1 cellular context compared by ENCODE assay signal in genomic region chr10:46284286-46285229, GRCh38.
TF ChIP-seq lines count a peak whose summit lies in the region.

No MANE protein-coding gene starts in this region.

TF ChIP-seq in K562, 482 proteins besides CTCF, POLR2A, EP300 and RAD21 (continued from another document and continues in another):
- no peak for TF ChIP-seq CHD7 (IDR thresholded peaks at IDR 0.05; ENCODE audit: low read depth, low read length)
- no peak for TF ChIP-seq HMGXB4 (CRISPR knock-in tag; IDR thresholded peaks at IDR 0.05)
- no peak for TF ChIP-seq C11orf30 (IDR thresholded peaks at IDR 0.05; ENCODE audit: low read depth)
- TF ChIP-seq ATF1 (CRISPR knock-in tag; IDR thresholded peaks at IDR 0.05), result no peak
- peak; percentile 82 for TF ChIP-seq ATF1 (tag; IDR thresholded peaks at IDR 0.05)
- 0 out of 2 replicates have a peak, but pooled peaks have one; percentile 51 for TF ChIP-seq HBP1 (CRISPR knock-in tag; IDR thresholded peaks at IDR 0.05)
- TF ChIP-seq TBL1XR1 (IDR thresholded peaks at IDR 0.05; ENCODE audit: low read length in 2 of 2), result no peak
- no peak for TF ChIP-seq BRCA1 (IDR thresholded peaks at IDR 0.05)
- TF ChIP-seq BRCA1 (CRISPR knock-in tag; IDR thresholded peaks at IDR 0.05), result no peak
- TF ChIP-seq TBP (optimal IDR thresholded peaks at IDR 0.05; ENCODE audit: low read depth, low read length), result no peak
- TF ChIP-seq NFRKB (IDR thresholded peaks at IDR 0.05; ENCODE audit: low read depth), result no peak
- TF ChIP-seq, protein P1, sequence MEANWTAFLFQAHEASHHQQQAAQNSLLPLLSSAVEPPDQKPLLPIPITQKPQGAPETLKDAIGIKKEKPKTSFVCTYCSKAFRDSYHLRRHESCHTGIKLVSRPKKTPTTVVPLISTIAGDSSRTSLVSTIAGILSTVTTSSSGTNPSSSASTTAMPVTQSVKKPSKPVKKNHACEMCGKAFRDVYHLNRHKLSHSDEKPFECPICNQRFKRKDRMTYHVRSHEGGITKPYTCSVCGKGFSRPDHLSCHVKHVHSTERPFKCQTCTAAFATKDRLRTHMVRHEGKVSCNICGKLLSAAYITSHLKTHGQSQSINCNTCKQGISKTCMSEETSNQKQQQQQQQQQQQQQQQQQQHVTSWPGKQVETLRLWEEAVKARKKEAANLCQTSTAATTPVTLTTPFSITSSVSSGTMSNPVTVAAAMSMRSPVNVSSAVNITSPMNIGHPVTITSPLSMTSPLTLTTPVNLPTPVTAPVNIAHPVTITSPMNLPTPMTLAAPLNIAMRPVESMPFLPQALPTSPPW (CRISPR knock-in tag; IDR thresholded peaks at IDR 0.05), result peak; percentile 87
- no peak for TF ChIP-seq STAG1 (CRISPR knock-in tag; IDR thresholded peaks at IDR 0.05; ENCODE audit: borderline replicate concordance)
- TF ChIP-seq BCOR (IDR thresholded peaks at IDR 0.05), result 0 out of 2 replicates have a peak, but pooled peaks have one; percentile 14
- TF ChIP-seq ZNF316 (IDR thresholded peaks at IDR 0.05), result no peak
- TF ChIP-seq PTRF (tag; IDR thresholded peaks at IDR 0.05), result no peak
- no peak for TF ChIP-seq ZKSCAN8 (CRISPR knock-in tag; IDR thresholded peaks at IDR 0.05)
- no peak for TF ChIP-seq ADNP (tag; IDR thresholded peaks at IDR 0.05)
- TF ChIP-seq ZFPM2 (CRISPR knock-in tag; IDR thresholded peaks at IDR 0.05), result no peak
- TF ChIP-seq JUNB (CRISPR knock-in tag; conservative IDR thresholded peaks at IDR 0.05), result no peak
- TF ChIP-seq NUFIP1 (IDR thresholded peaks at IDR 0.05; ENCODE audit: partially characterized antibody), result no peak
- TF ChIP-seq, protein P2, sequence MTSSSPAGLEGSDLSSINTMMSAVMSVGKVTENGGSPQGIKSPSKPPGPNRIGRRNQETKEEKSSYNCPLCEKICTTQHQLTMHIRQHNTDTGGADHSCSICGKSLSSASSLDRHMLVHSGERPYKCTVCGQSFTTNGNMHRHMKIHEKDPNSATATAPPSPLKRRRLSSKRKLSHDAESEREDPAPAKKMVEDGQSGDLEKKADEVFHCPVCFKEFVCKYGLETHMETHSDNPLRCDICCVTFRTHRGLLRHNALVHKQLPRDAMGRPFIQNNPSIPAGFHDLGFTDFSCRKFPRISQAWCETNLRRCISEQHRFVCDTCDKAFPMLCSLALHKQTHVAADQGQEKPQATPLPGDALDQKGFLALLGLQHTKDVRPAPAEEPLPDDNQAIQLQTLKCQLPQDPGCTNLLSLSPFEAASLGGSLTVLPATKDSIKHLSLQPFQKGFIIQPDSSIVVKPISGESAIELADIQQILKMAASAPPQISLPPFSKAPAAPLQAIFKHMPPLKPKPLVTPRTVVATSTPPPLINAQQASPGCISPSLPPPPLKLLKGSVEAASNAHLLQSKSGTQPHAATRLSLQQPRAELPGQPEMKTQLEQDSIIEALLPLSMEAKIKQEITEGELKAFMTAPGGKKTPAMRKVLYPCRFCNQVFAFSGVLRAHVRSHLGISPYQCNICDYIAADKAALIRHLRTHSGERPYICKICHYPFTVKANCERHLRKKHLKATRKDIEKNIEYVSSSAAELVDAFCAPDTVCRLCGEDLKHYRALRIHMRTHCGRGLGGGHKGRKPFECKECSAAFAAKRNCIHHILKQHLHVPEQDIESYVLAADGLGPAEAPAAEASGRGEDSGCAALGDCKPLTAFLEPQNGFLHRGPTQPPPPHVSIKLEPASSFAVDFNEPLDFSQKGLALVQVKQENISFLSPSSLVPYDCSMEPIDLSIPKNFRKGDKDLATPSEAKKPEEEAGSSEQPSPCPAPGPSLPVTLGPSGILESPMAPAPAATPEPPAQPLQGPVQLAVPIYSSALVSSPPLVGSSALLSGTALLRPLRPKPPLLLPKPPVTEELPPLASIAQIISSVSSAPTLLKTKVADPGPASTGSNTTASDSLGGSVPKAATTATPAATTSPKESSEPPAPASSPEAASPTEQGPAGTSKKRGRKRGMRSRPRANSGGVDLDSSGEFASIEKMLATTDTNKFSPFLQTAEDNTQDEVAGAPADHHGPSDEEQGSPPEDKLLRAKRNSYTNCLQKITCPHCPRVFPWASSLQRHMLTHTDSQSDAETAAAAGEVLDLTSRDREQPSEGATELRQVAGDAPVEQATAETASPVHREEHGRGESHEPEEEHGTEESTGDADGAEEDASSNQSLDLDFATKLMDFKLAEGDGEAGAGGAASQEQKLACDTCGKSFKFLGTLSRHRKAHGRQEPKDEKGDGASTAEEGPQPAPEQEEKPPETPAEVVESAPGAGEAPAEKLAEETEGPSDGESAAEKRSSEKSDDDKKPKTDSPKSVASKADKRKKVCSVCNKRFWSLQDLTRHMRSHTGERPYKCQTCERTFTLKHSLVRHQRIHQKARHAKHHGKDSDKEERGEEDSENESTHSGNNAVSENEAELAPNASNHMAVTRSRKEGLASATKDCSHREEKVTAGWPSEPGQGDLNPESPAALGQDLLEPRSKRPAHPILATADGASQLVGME (CRISPR knock-in tag; IDR thresholded peaks at IDR 0.05), result 0 out of 2 replicates have a peak, but pooled peaks have one; percentile 57
